28 cellular contexts compared by ENCODE assay signal in genomic region chr12:41019461-41019860, GRCh38.
"Had no signal": no experiment of that assay in that cellular context is flagged by ENCODE, and none has a peak within 500 bp of the region (broad histone marks: within the 10 kb centered on the region; RNA-seq: fewer than 3 reads in every experiment).

No MANE protein-coding gene starts in this region.

- H3K4me1 ChIP-seq: ascending aorta, breast epithelium, colonic mucosa had no signal

- H3K9me3 ChIP-seq: ascending aorta, breast epithelium, colonic mucosa, gastroesophageal sphincter had no signal

- FAIRE-seq: endometrium, endothelial cell of umbilical vein had no signal

- ATAC-seq: activated CD4-positive, alpha-beta T cell treated with anti-CD3 and anti-CD28 coated beads for 36 hours; activated naive CD4-positive, alpha-beta T cell treated with anti-CD3 and anti-CD28 coated beads, Interleukin-2, amount 50 U/mL, for 72 hours; activated T-cell treated with anti-CD3 and anti-CD28 coated beads, Interleukin-2, amount 50 U/mL, for 72 hours; gastroesophageal sphincter had no signal

- H3K4me3 ChIP-seq: ascending aorta, breast epithelium, cardiac muscle cell, colonic mucosa, gastroesophageal sphincter had no signal

- DNase-seq: activated CD4-positive, alpha-beta memory T cell treated with anti-CD3 and anti-CD28 coated beads, Interleukin-2, amount 10 ng/mL, durations not matched to agents 7 days and 5 days; activated CD4-positive, alpha-beta T cell treated with anti-CD3 and anti-CD28 coated beads for 36 hours; activated CD4-positive, alpha-beta T cell treated with anti-CD3 and anti-CD28 coated beads, Interleukin-2, amount 10 ng/mL, durations not matched to agents 24 days and 14 days; activated CD4-positive, CD25-positive, alpha-beta regulatory T cell; activated CD4-positive, CD25-positive, alpha-beta regulatory T cell treated with anti-CD3 and anti-CD28 coated beads, Interleukin-2, amount 50 U/mL, for 72 hours; activated CD8-positive, alpha-beta memory T cell treated with anti-CD3 and anti-CD28 coated beads, Interleukin-2, amount 50 U/mL, for 48 hours; activated gamma-delta T cell; activated naive CD4-positive, alpha-beta T cell; activated naive CD4-positive, alpha-beta T cell treated with anti-CD3 and anti-CD28 coated beads, Interleukin-2, amount 10 ng/mL, durations not matched to agents 7 days and 5 days; activated naive CD8-positive, alpha-beta T cell treated with anti-CD3 and anti-CD28 coated beads, Interleukin-2, amount 10 ng/mL, durations not matched to agents 7 days and 5 days; activated T-cell treated with anti-CD3 and anti-CD28 coated beads for 4 hours; activated T-cell treated with anti-CD3 and anti-CD28 coated beads, Interleukin-2, amount 50 U/mL, for 24 hours; activated T-cell treated with anti-CD3 and anti-CD28 coated beads, Interleukin-2, amount 50 U/mL, for 72 hours; central memory CD4-positive, alpha-beta T cell; cerebellar nuclear complex; colonic mucosa; effector CD8-positive, alpha-beta T cell; foreskin fibroblast; T-helper 1 cell; T-helper 2 cell had no signal

- H3K36me3 ChIP-seq: ascending aorta, breast epithelium, cardiac muscle cell, colonic mucosa had no signal

- H3K27me3 ChIP-seq: ascending aorta, breast epithelium, cardiac muscle cell, colonic mucosa, gastroesophageal sphincter had no signal

- H3K27ac ChIP-seq: ascending aorta, cardiac muscle cell, colonic mucosa, epithelial cell of prostate, gastroesophageal sphincter had no signal
